In genomic region chr10:103823706-103824272, GRCh38 we compare ENCODE assay signal across 11 cellular contexts.
"Had no signal": no experiment of that assay in that cellular context is flagged by ENCODE, and none has a peak within 500 bp of the region (broad histone marks: within the 10 kb centered on the region; RNA-seq: fewer than 3 reads in every experiment).

No MANE protein-coding gene starts in this region.

- H3K36me3 ChIP-seq: adrenal gland, thyroid gland, vagina had no signal

- DNase-seq: activated CD4-positive, alpha-beta T cell treated with anti-CD3 and anti-CD28 coated beads, Interleukin-2, amount 10 ng/mL, durations not matched to agents 7 days and 5 days; activated CD4-positive, CD25-positive, alpha-beta regulatory T cell; activated CD8-positive, alpha-beta memory T cell treated with anti-CD3 and anti-CD28 coated beads for 24 hours; activated naive CD4-positive, alpha-beta T cell treated with anti-CD3 and anti-CD28 coated beads for 36 hours; adrenal gland; erythroblast; hypothalamus; immature natural killer cell; left colon; thyroid gland had no signal

- H3K27me3 ChIP-seq: adrenal gland, thyroid gland, vagina had no signal

- H3K9me3 ChIP-seq: adrenal gland, thyroid gland, vagina had no signal

- H3K4me3 ChIP-seq: adrenal gland, thyroid gland, vagina had no signal

- ATAC-seq: left colon had no signal

- H3K27ac ChIP-seq: adrenal gland, thyroid gland, vagina had no signal
